In the genomic region with DNA sequence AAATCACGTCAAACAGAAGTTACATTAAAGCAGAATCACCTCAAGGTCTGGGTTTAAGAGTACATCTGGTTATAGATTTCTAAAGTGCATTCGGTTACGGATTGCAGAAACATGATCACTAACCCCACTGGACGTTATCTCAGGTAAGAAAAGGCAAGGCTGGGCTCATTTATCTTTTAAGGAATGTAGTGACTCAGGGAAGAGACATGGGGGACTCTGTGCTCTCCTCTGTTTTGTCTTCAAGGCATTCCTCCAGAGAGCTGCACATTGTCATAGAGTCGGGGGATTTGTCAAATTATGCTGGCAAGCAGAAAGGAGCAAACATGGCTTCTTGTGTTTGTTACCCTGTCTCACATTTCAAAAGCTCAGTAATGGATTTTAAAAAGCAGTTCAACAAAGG, we compare ENCODE assay signal across 21 cellular contexts.
"Had no signal": no experiment of that assay in that cellular context is flagged by ENCODE, and none has a peak within 500 bp of the region (broad histone marks: within the 10 kb centered on the region; RNA-seq: fewer than 3 reads in every experiment).

No MANE protein-coding gene starts in this region.

- H3K4me3 Mint-ChIP-seq: activated CD8-positive, alpha-beta T cell treated with anti-CD3 and anti-CD28 coated beads for 36 hours; activated naive CD4-positive, alpha-beta T cell treated with anti-CD3 and anti-CD28 coated beads for 36 hours; activated T-helper 1 cell treated with anti-CD3 and anti-CD28 coated beads, Interleukin-12 subunit alpha, Interleukin-12 subunit beta, Interleukin-2, Interleukin-4 antibody, amounts not matched to agents 30 ng/mL and 10 ng/mL and 1 ng/mL, durations not matched to agents 14 hours and 24 hours and 36 hours; effector memory CD8-positive, alpha-beta T cell; immature natural killer cell; natural killer cell; stimulated activated naive CD8-positive, alpha-beta T cell treated with anti-CD3 and anti-CD28 coated beads, Interleukin-15, amount 100 ng/mL, for 72 hours; T-cell had no signal

- DNase-seq: activated CD4-positive, alpha-beta T cell treated with anti-CD3 and anti-CD28 coated beads for 4 hours; activated CD8-positive, alpha-beta memory T cell treated with anti-CD3 and anti-CD28 coated beads, Interleukin-2, amount 50 U/mL, for 4 hours; activated CD8-positive, alpha-beta T cell treated with anti-CD3 and anti-CD28 coated beads for 36 hours; activated naive CD4-positive, alpha-beta T cell treated with anti-CD3 and anti-CD28 coated beads for 36 hours; adrenal gland; body of pancreas; effector memory CD8-positive, alpha-beta T cell; erythroblast; hypothalamus; immature natural killer cell; left colon; natural killer cell; ovary; stimulated activated CD4-positive, alpha-beta T cell treated with anti-CD3 and anti-CD28 coated beads, Interleukin-4, amount 100 ng/mL, for 1 hour; stimulated activated CD8-positive, alpha-beta memory T cell treated with anti-CD3 and anti-CD28 coated beads, Interleukin-4, amount 100 ng/mL, for 48 hours; stimulated activated naive CD8-positive, alpha-beta T cell treated with anti-CD3 and anti-CD28 coated beads, Interleukin-15, amount 100 ng/mL, for 72 hours; T-cell; T1000 had no signal

- ATAC-seq: activated CD8-positive, alpha-beta T cell treated with anti-CD3 and anti-CD28 coated beads for 36 hours; body of pancreas; effector memory CD8-positive, alpha-beta T cell; left colon; natural killer cell; stimulated activated naive CD8-positive, alpha-beta T cell treated with anti-CD3 and anti-CD28 coated beads, Interleukin-15, amount 100 ng/mL, for 72 hours; T-cell had no signal

- H3K9me3 ChIP-seq: adrenal gland, body of pancreas, ovary, thoracic aorta, vagina had no signal

- H3K27me3 Mint-ChIP-seq: activated CD8-positive, alpha-beta T cell treated with anti-CD3 and anti-CD28 coated beads for 36 hours; effector memory CD8-positive, alpha-beta T cell; stimulated activated naive CD8-positive, alpha-beta T cell treated with anti-CD3 and anti-CD28 coated beads, Interleukin-15, amount 100 ng/mL, for 72 hours; T-cell had no signal

- H3K27me3 ChIP-seq: adrenal gland, body of pancreas, ovary, vagina had no signal

- H3K4me1 ChIP-seq: body of pancreas, vagina had no signal

- H3K36me3 ChIP-seq: adrenal gland, ovary, thoracic aorta had no signal

- H3K4me3 ChIP-seq: adrenal gland, body of pancreas, ovary, thoracic aorta, vagina had no signal

- H3K27ac Mint-ChIP-seq: activated CD8-positive, alpha-beta T cell treated with anti-CD3 and anti-CD28 coated beads for 36 hours; activated naive CD4-positive, alpha-beta T cell treated with anti-CD3 and anti-CD28 coated beads for 36 hours; activated T-helper 1 cell treated with anti-CD3 and anti-CD28 coated beads, Interleukin-12 subunit alpha, Interleukin-12 subunit beta, Interleukin-2, Interleukin-4 antibody, amounts not matched to agents 30 ng/mL and 10 ng/mL and 1 ng/mL, durations not matched to agents 14 hours and 24 hours and 36 hours; effector memory CD8-positive, alpha-beta T cell; immature natural killer cell; natural killer cell; stimulated activated naive CD8-positive, alpha-beta T cell treated with anti-CD3 and anti-CD28 coated beads, Interleukin-15, amount 100 ng/mL, for 72 hours; T-cell had no signal

- H3K27ac ChIP-seq: adrenal gland, body of pancreas, ovary, thoracic aorta, vagina had no signal

- H3K9me3 Mint-ChIP-seq: activated CD8-positive, alpha-beta T cell treated with anti-CD3 and anti-CD28 coated beads for 36 hours; activated naive CD4-positive, alpha-beta T cell treated with anti-CD3 and anti-CD28 coated beads for 36 hours; activated T-helper 1 cell treated with anti-CD3 and anti-CD28 coated beads, Interleukin-12 subunit alpha, Interleukin-12 subunit beta, Interleukin-2, Interleukin-4 antibody, amounts not matched to agents 30 ng/mL and 10 ng/mL and 1 ng/mL, durations not matched to agents 14 hours and 24 hours and 36 hours; effector memory CD8-positive, alpha-beta T cell; immature natural killer cell; natural killer cell; stimulated activated naive CD8-positive, alpha-beta T cell treated with anti-CD3 and anti-CD28 coated beads, Interleukin-15, amount 100 ng/mL, for 72 hours; T-cell had no signal
